In the genomic region with DNA sequence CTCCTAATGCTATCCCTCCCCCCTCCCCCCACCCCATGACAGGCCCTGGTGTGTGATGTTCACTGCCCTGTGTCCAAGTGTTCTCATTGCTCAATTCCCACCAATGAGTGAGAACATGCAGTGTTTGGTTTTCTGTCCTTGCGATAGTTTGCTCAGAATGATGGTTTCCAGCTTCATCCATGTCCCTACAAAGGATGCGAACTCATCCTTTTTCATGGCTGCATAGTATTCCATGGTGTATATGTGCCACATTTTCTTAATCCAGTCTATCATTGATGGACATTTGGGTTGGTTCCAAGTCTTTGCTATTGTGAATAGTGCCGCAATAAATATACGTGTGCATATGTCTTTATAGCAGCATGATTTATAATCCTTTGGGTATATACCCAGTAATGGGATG, we compare ENCODE assay signal across 1 cellular context.
TF ChIP-seq lines count a peak whose summit lies in the region.
"Not testable (repeated sequence)": the region's sequence is repeated elsewhere in the genome, so short reads cannot be mapped to it uniquely, and the experiment has no call there.

No MANE protein-coding gene starts in this region.

- H3K4me1 ChIP-seq in HEK293 (ENCODE audit: control insufficient read depth, insufficient read depth, low read length) = not testable (repeated sequence)

- not testable (repeated sequence) for H3K4me3 ChIP-seq in HEK293 (ENCODE audit: low read depth, low read length)

- H3K36me3 ChIP-seq in HEK293 (ENCODE audit: control insufficient read depth in 2 of 2, insufficient read depth in 1 of 2, low read length in 2 of 2) = not testable (repeated sequence)

- H3K9me3 ChIP-seq in HEK293 (ENCODE audit: control insufficient read depth, insufficient read depth, low read depth, low read length) = not testable (repeated sequence)

- POLR2A ChIA-PET in HEK293 (lab: Yijun Ruan, JAX) = not testable (repeated sequence)

- not testable (repeated sequence) for TF ChIP-seq CTCF in HEK293 (tag by site-specific recombination; IDR thresholded peaks at IDR 0.05)

- not testable (repeated sequence) for H3K27ac ChIP-seq in HEK293 (ENCODE audit: extremely low read depth, low read depth, low read length)

- CTCF ChIA-PET in HEK293 (lab: Yijun Ruan, JAX) = not testable (repeated sequence)

TF ChIP-seq in HEK293, 187 proteins besides CTCF, POLR2A, EP300 and RAD21:
- TF ChIP-seq ZNF146 (tag by site-specific recombination; IDR thresholded peaks at IDR 0.05) = peak; percentile 92
- TF ChIP-seq, protein P1, sequence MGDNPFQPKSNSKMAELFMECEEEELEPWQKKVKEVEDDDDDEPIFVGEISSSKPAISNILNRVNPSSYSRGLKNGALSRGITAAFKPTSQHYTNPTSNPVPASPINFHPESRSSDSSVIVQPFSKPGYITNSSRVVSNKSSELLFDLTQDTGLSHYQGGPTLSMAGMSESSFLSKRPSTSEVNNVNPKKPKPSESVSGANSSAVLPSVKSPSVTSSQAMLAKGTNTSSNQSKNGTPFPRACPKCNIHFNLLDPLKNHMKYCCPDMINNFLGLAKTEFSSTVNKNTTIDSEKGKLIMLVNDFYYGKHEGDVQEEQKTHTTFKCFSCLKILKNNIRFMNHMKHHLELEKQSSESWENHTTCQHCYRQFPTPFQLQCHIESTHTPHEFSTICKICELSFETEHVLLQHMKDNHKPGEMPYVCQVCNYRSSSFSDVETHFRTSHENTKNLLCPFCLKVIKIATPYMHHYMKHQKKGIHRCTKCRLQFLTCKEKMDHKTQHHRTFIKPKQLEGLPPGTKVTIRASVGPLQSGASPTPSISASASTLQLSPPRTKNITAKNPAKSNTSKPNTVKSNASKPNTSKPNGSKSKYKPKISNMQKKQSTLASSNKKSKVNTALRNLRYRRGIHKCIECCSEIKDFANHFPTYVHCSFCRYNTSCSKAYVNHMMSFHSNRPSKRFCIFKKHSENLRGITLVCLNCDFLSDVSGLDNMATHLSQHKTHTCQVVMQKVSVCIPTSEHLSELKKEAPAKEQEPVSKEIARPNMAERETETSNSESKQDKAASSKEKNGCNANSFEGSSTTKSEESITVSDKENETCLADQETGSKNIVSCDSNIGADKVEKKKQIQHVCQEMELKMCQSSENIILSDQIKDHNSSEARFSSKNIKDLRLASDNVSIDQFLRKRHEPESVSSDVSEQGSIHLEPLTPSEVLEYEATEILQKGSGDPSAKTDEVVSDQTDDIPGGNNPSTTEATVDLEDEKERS (tag by site-specific recombination; IDR thresholded peaks at IDR 0.05) = 0 out of 2 replicates have a peak, but pooled peaks have one; percentile 47
